In the genomic region with DNA sequence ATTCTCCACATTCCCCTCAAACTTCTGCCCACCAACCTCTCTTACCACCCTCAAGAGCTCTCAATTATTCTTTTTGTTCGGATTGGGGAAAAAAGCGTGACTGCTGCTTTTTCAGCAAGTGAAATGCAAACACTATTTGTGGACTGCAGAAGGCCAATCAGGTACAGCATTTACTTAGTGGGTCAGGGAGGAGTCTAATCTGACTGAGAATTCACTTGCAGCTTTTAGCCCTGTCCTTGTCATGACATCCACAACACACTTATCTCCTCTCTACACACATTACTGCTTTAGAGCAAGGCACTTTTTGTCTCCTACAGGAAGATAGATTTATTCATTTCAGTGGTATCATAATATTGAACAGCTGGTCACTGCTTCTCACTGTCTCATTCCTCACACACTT, we compare ENCODE assay signal across 17 cellular contexts.
"Had no signal": no experiment of that assay in that cellular context is flagged by ENCODE, and none has a peak within 500 bp of the region (broad histone marks: within the 10 kb centered on the region; RNA-seq: fewer than 3 reads in every experiment).

No MANE protein-coding gene starts in this region.

- H3K27me3 ChIP-seq: cardiac muscle cell, foreskin keratinocyte, upper lobe of left lung had no signal

- H3K9me3 ChIP-seq: thoracic aorta, upper lobe of left lung had no signal

- H3K36me3 ChIP-seq: cardiac muscle cell, thoracic aorta, upper lobe of left lung had no signal

- FAIRE-seq: keratinocyte, TTC549 had no signal

- H3K4me3 ChIP-seq: cardiac muscle cell, thoracic aorta had no signal

- H3K27ac ChIP-seq: cardiac muscle cell, foreskin keratinocyte, thoracic aorta, upper lobe of left lung had no signal

- DNase-seq: activated CD4-positive, alpha-beta memory T cell treated with anti-CD3 and anti-CD28 coated beads for 36 hours; activated CD4-positive, alpha-beta T cell treated with anti-CD3 and anti-CD28 coated beads for 4 hours; activated naive CD4-positive, alpha-beta T cell treated with Interleukin-2 at 50 U/mL for 16 hours; activated naive CD8-positive, alpha-beta T cell treated with anti-CD3 and anti-CD28 coated beads, Interleukin-2, amount 10 ng/mL, durations not matched to agents 7 days and 5 days; activated T-cell treated with anti-CD3 and anti-CD28 coated beads, Interleukin-2, amount 50 U/mL, for 1 hour; amygdala; dermis blood vessel endothelial cell; effector memory CD4-positive, alpha-beta T cell; foreskin keratinocyte; glutamatergic neuron; nephron progenitor cell; stimulated activated naive B cell treated with anti-CD40 and anti-IgM and Interleukin-4, amounts not matched to agents 10 μg/mL and 1 μg/mL and 100 μg/mL, for 72 hours; upper lobe of left lung had no signal

- H3K4me1 ChIP-seq: foreskin keratinocyte had no signal
